ENCODE assay signal across 12 cellular contexts in the genomic region with DNA sequence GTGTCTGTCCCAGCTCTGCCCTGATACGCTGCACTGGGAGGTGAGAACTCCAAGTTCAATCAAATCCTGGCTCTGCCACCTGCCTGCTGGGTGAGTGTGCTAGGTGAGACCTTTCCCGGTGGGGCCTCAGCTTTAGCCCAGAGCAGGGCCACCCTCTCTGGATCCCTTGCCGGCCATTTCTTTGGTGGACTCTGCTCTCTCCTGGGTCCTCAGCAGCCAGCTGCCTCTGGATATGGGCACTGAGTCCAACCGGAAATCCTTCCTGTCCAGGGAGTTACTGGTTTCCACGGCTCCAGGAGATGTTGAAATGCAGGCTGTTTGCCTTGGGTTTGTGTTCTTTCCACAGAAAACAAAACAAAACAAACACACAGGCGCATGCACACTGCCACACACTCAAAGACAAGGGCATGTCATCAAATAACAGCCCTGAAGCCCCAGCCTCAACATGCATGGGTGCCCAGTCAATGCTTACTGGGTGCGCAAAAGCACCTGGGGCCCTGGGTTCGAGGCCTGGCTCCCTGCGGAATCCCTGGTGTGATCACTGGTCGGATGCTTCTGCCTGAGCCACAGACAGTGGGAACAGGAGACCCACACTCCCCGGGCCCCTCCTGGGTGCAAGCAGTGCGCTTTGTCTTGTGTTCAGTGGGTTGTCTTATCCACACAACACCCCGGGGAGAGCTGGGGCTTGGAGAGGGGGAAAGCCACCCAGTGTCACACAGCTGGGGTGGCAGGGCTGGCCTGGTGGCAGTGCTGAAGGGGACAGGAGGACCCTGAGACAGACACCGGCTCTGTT. TPM values are rescaled to one million over a fixed set of nuclear protein-coding genes. Genes with fewer than 3 reads are reported as not detected.
DNase-seq lines count a peak whose midpoint lies in the region; ATAC-seq and TF ChIP-seq lines count a peak whose summit lies in the region.
"Had no signal": no experiment of that assay in that cellular context is flagged by ENCODE, and none has a peak within 500 bp of the region (broad histone marks: within the 10 kb centered on the region; RNA-seq: fewer than 3 reads in every experiment).

No MANE protein-coding gene starts in this region.

- no peaks in the 10 kb centered on the region for H3K4me1 Mint-ChIP-seq in activated CD4-positive, alpha-beta memory T cell treated with anti-CD3 and anti-CD28 coated beads for 36 hours (ENCODE audit: low read depth)

- POLR2A ChIA-PET in activated CD4-positive, alpha-beta memory T cell treated with anti-CD3 and anti-CD28 coated beads for 36 hours (lab: Charles Lee): no interaction called here

- no peaks in the 10 kb centered on the region for H3K9me3 Mint-ChIP-seq in activated CD4-positive, alpha-beta memory T cell treated with anti-CD3 and anti-CD28 coated beads for 36 hours
- H3K9me3 Mint-ChIP-seq: dendritic cell treated with granulocyte-macrophage colony-stimulating factor and Interleukin-4, amounts not matched to agents 40 ng/mL and 50 ng/mL, for 4 days had no signal

- no peak overlapping the region for H3K27ac Mint-ChIP-seq in activated CD4-positive, alpha-beta memory T cell treated with anti-CD3 and anti-CD28 coated beads for 36 hours
- H3K27ac Mint-ChIP-seq: dendritic cell treated with granulocyte-macrophage colony-stimulating factor and Interleukin-4, amounts not matched to agents 40 ng/mL and 50 ng/mL, for 4 days had no signal

- peak overlapping the region; percentile 3 to 84 (median 65) for H3K27ac ChIP-seq in heart left ventricle
- peak overlapping the region; percentile 60 to 68 (median 66) for H3K27ac ChIP-seq in gastrocnemius medialis
- H3K27ac ChIP-seq: neutrophil had no signal

- peaks cover 11 to 43% (median 40%) of the 10 kb centered on the region in 12 donors for H3K4me1 ChIP-seq in heart left ventricle
- H3K4me1 ChIP-seq in gastrocnemius medialis: peaks cover 31 to 44% of the 10 kb centered on the region in 2 donors

- in situ Hi-C loops in gastrocnemius medialis (cut with MboI; ENCODE audit: low sequenced_read_pairs in 4 of 4): no loop called here

- H3K4me3 Mint-ChIP-seq in activated CD4-positive, alpha-beta memory T cell treated with anti-CD3 and anti-CD28 coated beads for 36 hours: no peak overlapping the region
- H3K4me3 Mint-ChIP-seq: dendritic cell treated with granulocyte-macrophage colony-stimulating factor and Interleukin-4, amounts not matched to agents 40 ng/mL and 50 ng/mL, for 4 days had no signal

- TF ChIP-seq CTCF in heart left ventricle (IDR thresholded peaks at IDR 0.05) (no peak), gastrocnemius medialis (IDR thresholded peaks at IDR 0.05 in 4 of 5, conservative IDR thresholded peaks at IDR 0.05 in 1 of 5) (no peak)

- intact Hi-C loops in activated CD4-positive, alpha-beta memory T cell treated with anti-CD3 and anti-CD28 coated beads for 36 hours (cut with micrococcal nuclease): no loop called here
- intact Hi-C loops in heart left ventricle (cut with DNase I) (loop anchor here in 3 of 10 donors (2.0 to 10.0 kb wide), 3 partner anchors 64 to 67 kb away; partner anchors contain the start of gene ZCCHC24 (in 2 of the 3)), gastrocnemius medialis (cut with DNase I; ENCODE audit: low total_unique reads) (no loop called here)

- no peaks in the 10 kb centered on the region for H3K36me3 Mint-ChIP-seq in activated CD4-positive, alpha-beta memory T cell treated with anti-CD3 and anti-CD28 coated beads for 36 hours

- peaks cover 0 to 12% (median 6%) of the 10 kb centered on the region in 9 donors for H3K36me3 ChIP-seq in heart left ventricle
- H3K36me3 ChIP-seq in gastrocnemius medialis: no peaks in the 10 kb centered on the region
- H3K36me3 ChIP-seq: neutrophil had no signal

- H3K9me3 ChIP-seq in heart left ventricle: no peaks in the 10 kb centered on the region
- no peaks in the 10 kb centered on the region for H3K9me3 ChIP-seq in gastrocnemius medialis
- H3K9me3 ChIP-seq: neutrophil had no signal

- H3K27me3 ChIP-seq in heart left ventricle (no peaks in the 10 kb centered on the region), gastrocnemius medialis (no peaks in the 10 kb centered on the region)

- DNase-seq in ELR (ENCODE audit: low read depth): peak; percentile 64
- peak; percentile 4 for DNase-seq in activated CD4-positive, alpha-beta memory T cell treated with anti-CD3 and anti-CD28 coated beads for 36 hours
- peak in 4 of 5 donors; percentile 42 to 75 (median 62) for DNase-seq in heart left ventricle
- DNase-seq in gastrocnemius medialis: peak in 1 of 2 donors; percentile 49
- DNase-seq in CD1c-positive myeloid dendritic cell (ENCODE audit: extremely low spot score): no peak
- DNase-seq in GOT3 (lab: John Stamatoyannopoulos, UW): no peak
- DNase-seq: T1000 had no signal

- ATAC-seq in heart left ventricle (peak in 3 of 4 donors; percentile 47 to 57 (median 54)), gastrocnemius medialis (peak; percentile 64 to 72), HG03342 (IDR thresholded peaks at IDR 0.05; ENCODE audit: unreplicated experiment) (no peak), GM21381 (IDR thresholded peaks at IDR 0.05; ENCODE audit: unreplicated experiment) (no peak)
- ATAC-seq: HCT116 had no signal

- H3K27me3 Mint-ChIP-seq in activated CD4-positive, alpha-beta memory T cell treated with anti-CD3 and anti-CD28 coated beads for 36 hours: no peaks in the 10 kb centered on the region

- TF ChIP-seq POLR2A in heart left ventricle (IDR thresholded peaks at IDR 0.05): no peak
- no peak for TF ChIP-seq POLR2A in gastrocnemius medialis (IDR thresholded peaks at IDR 0.05)

- CTCF ChIA-PET in activated CD4-positive, alpha-beta memory T cell treated with anti-CD3 and anti-CD28 coated beads for 36 hours (lab: Charles Lee): no interaction called here

- 51 to 66% (median 54%) methylated on average over 11 to 14 of the region's 14 CpGs for WGBS in heart left ventricle, 4 donors

- H3K4me3 ChIP-seq in heart left ventricle (peak overlapping the region in 2 of 12 donors; percentile 3 to 26), gastrocnemius medialis (peak overlapping the region in 1 of 4 donors; percentile 1)

RNA-seq across cellular contexts. Expression of gene PPIF, which starts 33.1 kb away (rescaled TPM):
- total RNA-seq in activated CD4-positive, alpha-beta memory T cell treated with anti-CD3 and anti-CD28 coated beads for 36 hours: 10 to 100 TPM; 87.2 to 94.0 TPM
- total RNA-seq in heart left ventricle (100 to 1,000 TPM in 8 of 9 donors, 10 to 100 TPM in 1; 86.3 to 180 (median 128) TPM), gastrocnemius medialis (10 to 100 TPM; 39.1 to 82.1 (median 67.9) TPM)
- 100 to 1,000 TPM in 1 of 2 donors, 10 to 100 TPM in 1; 82.8 to 193 TPM for polyA plus RNA-seq in heart left ventricle

Comparison
In these comparisons a context has a peak if more than half of its experiments do, and no peak if none do; other contexts are left out.
1. DNase-seq: peak in ELR (single experiment), activated CD4-positive, alpha-beta memory T cell treated with anti-CD3 and anti-CD28 coated beads for 36 hours (single experiment) and heart left ventricle (4 of 5); none in CD1c-positive myeloid dendritic cell (single experiment) and GOT3 (single experiment).
2. ATAC-seq: peak in heart left ventricle (3 of 4) and gastrocnemius medialis (2 of 2); none in HG03342 (single experiment) and GM21381 (single experiment).